30 cellular contexts compared by ENCODE assay signal in the genomic region with DNA sequence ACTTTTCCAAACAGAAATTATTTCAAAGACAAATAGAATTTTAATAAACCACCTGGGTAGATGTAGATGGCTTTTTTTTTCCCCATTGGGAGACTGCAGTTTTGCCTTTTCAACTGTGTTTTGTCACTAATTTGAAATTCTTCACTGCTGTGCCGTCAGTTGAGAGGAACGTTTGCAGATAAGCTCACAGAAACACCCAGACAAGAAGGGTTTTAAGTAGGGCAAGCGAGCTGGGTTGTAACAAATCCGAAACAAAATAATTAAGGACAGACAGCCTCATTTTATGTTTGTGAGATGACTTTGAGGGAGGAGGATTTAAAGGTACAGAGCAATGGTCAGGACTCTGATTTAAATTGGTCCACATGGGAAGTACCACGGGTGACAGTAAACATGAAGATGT.
"Had no signal": no experiment of that assay in that cellular context is flagged by ENCODE, and none has a peak within 500 bp of the region (broad histone marks: within the 10 kb centered on the region; RNA-seq: fewer than 3 reads in every experiment).

No MANE protein-coding gene starts in this region.

- H3K4me1 Mint-ChIP-seq: naive thymus-derived CD4-positive, alpha-beta T cell; natural killer cell; stimulated activated memory B cell treated with anti-CD40 and anti-IgM and Interleukin-4, amounts not matched to agents 10 μg/mL and 1 μg/mL and 100 μg/mL, for 72 hours had no signal

- H2AFZ ChIP-seq: parathyroid adenoma had no signal

- H3K4me3 ChIP-seq: neural progenitor cell, ovary, psoas muscle, right lobe of liver, sigmoid colon, spleen, suprapubic skin, thoracic aorta, tibial artery, transverse colon, upper lobe of right lung, uterus had no signal

- H3K79me2 ChIP-seq: parathyroid adenoma had no signal

- H3K4me1 ChIP-seq: neural progenitor cell, parathyroid adenoma, psoas muscle, sigmoid colon, spleen, suprapubic skin, tibial artery, transverse colon, upper lobe of right lung, uterus had no signal

- ATAC-seq: naive thymus-derived CD4-positive, alpha-beta T cell; natural killer cell; psoas muscle; stimulated activated memory B cell treated with anti-CD40 and anti-IgM and Interleukin-4, amounts not matched to agents 10 μg/mL and 1 μg/mL and 100 μg/mL, for 72 hours; upper lobe of right lung had no signal

- H3K27ac ChIP-seq: neural progenitor cell, ovary, parathyroid adenoma, psoas muscle, right lobe of liver, sigmoid colon, spleen, suprapubic skin, thoracic aorta, tibial artery, transverse colon, upper lobe of right lung, uterus had no signal

- H3K9ac ChIP-seq: neural progenitor cell, parathyroid adenoma had no signal

- H3K4me3 Mint-ChIP-seq: naive thymus-derived CD4-positive, alpha-beta T cell; natural killer cell; neural progenitor cell; stimulated activated memory B cell treated with anti-CD40 and anti-IgM and Interleukin-4, amounts not matched to agents 10 μg/mL and 1 μg/mL and 100 μg/mL, for 72 hours; stimulated activated naive CD8-positive, alpha-beta T cell treated with anti-CD3 and anti-CD28 coated beads, Interleukin-15, Interleukin-2, amounts not matched to agents 100 ng/mL and 50 ng/mL, for 24 hours; type B pancreatic cell had no signal

- H3K27me3 Mint-ChIP-seq: progenitor cell of endocrine pancreas; stimulated activated memory B cell treated with anti-CD40 and anti-IgM and Interleukin-4, amounts not matched to agents 10 μg/mL and 1 μg/mL and 100 μg/mL, for 72 hours had no signal

- H3K27me3 ChIP-seq: neural progenitor cell, ovary, right lobe of liver, sigmoid colon, spleen, suprapubic skin, tibial artery, upper lobe of right lung, uterus had no signal

- DNase-seq: naive thymus-derived CD4-positive, alpha-beta T cell; natural killer cell; occipital lobe; ovary; posterior cingulate gyrus; psoas muscle; right cardiac atrium; right lobe of liver; sigmoid colon; small intestine; spleen; stimulated activated CD4-positive, alpha-beta T cell treated with anti-CD3 and anti-CD28 coated beads, Interleukin-12 subunit alpha, Interleukin-12 subunit beta, amount 100 ng/mL, for 4 hours; stimulated activated CD4-positive, alpha-beta T cell treated with anti-CD3 and anti-CD28 coated beads, Interleukin-1b, Interleukin-23, amount 100 ng/mL, for 48 hours; stimulated activated CD4-positive, alpha-beta T cell treated with anti-CD3 and anti-CD28 coated beads, Interleukin-4, amount 100 ng/mL, for 1 hour; stimulated activated CD4-positive, alpha-beta T cell treated with anti-CD3 and anti-CD28 coated beads, Interleukin-4, amount 100 ng/mL, for 4 hours; stimulated activated CD8-positive, alpha-beta memory T cell treated with anti-CD3 and anti-CD28 coated beads, Interleukin-4, amount 100 ng/mL, for 48 hours; stimulated activated naive CD4-positive, alpha-beta T cell; substantia nigra; tibial artery; transverse colon; upper lobe of right lung; uterus had no signal

- H3K9me3 ChIP-seq: ovary, psoas muscle, right lobe of liver, suprapubic skin, thoracic aorta, transverse colon, uterus had no signal

- H3K36me3 ChIP-seq: neural progenitor cell, ovary, right lobe of liver, sigmoid colon, spleen, suprapubic skin, thoracic aorta, tibial artery, transverse colon, upper lobe of right lung, uterus had no signal

- H3K9me3 Mint-ChIP-seq: natural killer cell, type B pancreatic cell had no signal

- H3K36me3 Mint-ChIP-seq: natural killer cell; neural progenitor cell; stimulated activated memory B cell treated with anti-CD40 and anti-IgM and Interleukin-4, amounts not matched to agents 10 μg/mL and 1 μg/mL and 100 μg/mL, for 72 hours; type B pancreatic cell had no signal

- H3K27ac Mint-ChIP-seq: naive thymus-derived CD4-positive, alpha-beta T cell; natural killer cell; neural progenitor cell; progenitor cell of endocrine pancreas; stimulated activated memory B cell treated with anti-CD40 and anti-IgM and Interleukin-4, amounts not matched to agents 10 μg/mL and 1 μg/mL and 100 μg/mL, for 72 hours; stimulated activated naive CD8-positive, alpha-beta T cell treated with anti-CD3 and anti-CD28 coated beads, Interleukin-15, Interleukin-2, amounts not matched to agents 100 ng/mL and 50 ng/mL, for 24 hours; type B pancreatic cell had no signal

- H3K4me2 ChIP-seq: neural progenitor cell had no signal
